ENCODE assay signal across 20 cellular contexts in genomic region chrX:16852617-16853179, GRCh38. TPM values are rescaled to one million over a fixed set of nuclear protein-coding genes. Genes with fewer than 3 reads are reported as not detected.
DNase-seq lines count a peak whose midpoint lies in the region; ATAC-seq and TF ChIP-seq lines count a peak whose summit lies in the region.
"Had no signal": no experiment of that assay in that cellular context is flagged by ENCODE, and none has a peak within 500 bp of the region (broad histone marks: within the 10 kb centered on the region; RNA-seq: fewer than 3 reads in every experiment).

No MANE protein-coding gene starts in this region.

- peak; percentile 10 for DNase-seq in activated CD4-positive, alpha-beta T cell treated with anti-CD3 and anti-CD28 coated beads for 48 hours
- DNase-seq in activated CD4-positive, alpha-beta T cell treated with anti-CD3 and anti-CD28 coated beads for 4 hours, result no peak
- DNase-seq in A673 (ENCODE audit: low spot score), result no peak
- no peak for DNase-seq in PC-3
- DNase-seq in myocyte (ENCODE audit: low read depth), result peak; percentile 26
- no peak for DNase-seq in uterus
- no peak for DNase-seq in hippocampal formation (lab: John Stamatoyannopoulos, UW)
- no peak for DNase-seq in SIG-M5 (lab: John Stamatoyannopoulos, UW)
- DNase-seq: activated CD4-positive, alpha-beta T cell treated with anti-CD3 and anti-CD28 coated beads, Interleukin-2, amount 10 ng/mL, durations not matched to agents 7 days and 5 days; activated T-cell treated with anti-CD3 and anti-CD28 coated beads, Interleukin-2, amount 50 U/mL, for 4 hours; heart right ventricle; immature natural killer cell; left ventricle myocardium superior; MM.1S; NCI-H1694; NCI-H774; SHP77 treated with DMSO at 0.1 percent for 48 hours; spleen; stimulated activated CD4-positive, alpha-beta T cell treated with anti-CD3 and anti-CD28 coated beads, Interleukin-4, amount 100 ng/mL, for 4 hours had no signal

- no peaks in the 10 kb centered on the region for H3K9me2 ChIP-seq in PC-3 (replicated peaks; ENCODE audit: low read length)

- intact Hi-C loops in A673 (cut with micrococcal nuclease; ENCODE audit: unreplicated experiment), result no loop called here
- intact Hi-C loops in PC-3 (cut with micrococcal nuclease), result no loop called here
- intact Hi-C loops in uterus (cut with DNase I; ENCODE audit: low total_unique reads), result no loop called here

- H4K20me1 ChIP-seq in PC-3 (ENCODE audit: low read length), result peaks cover 5% of the 10 kb centered on the region

- H3K36me3 ChIP-seq in A673 (ENCODE audit: insufficient read depth, low read length, poor library complexity, severe bottlenecking) (peaks cover 56% of the 10 kb centered on the region), PC-3 (ENCODE audit: low read depth, low read length) (peaks cover 73% of the 10 kb centered on the region), uterus (no peaks in the 10 kb centered on the region)

- H3K4me1 ChIP-seq in A673 (ENCODE audit: insufficient read depth, low read length, poor library complexity, severe bottlenecking), result no peaks in the 10 kb centered on the region
- 0 out of 2 replicates have a peak, but pooled peaks cover 2% of the 10 kb centered on the region for H3K4me1 ChIP-seq in PC-3 (ENCODE audit: insufficient read depth, low read length)
- H3K4me1 ChIP-seq in uterus, result no peaks in the 10 kb centered on the region
- H3K4me1 ChIP-seq: heart right ventricle, spleen had no signal

- H3K79me2 ChIP-seq in PC-3 (ENCODE audit: low read length), result peaks cover 52% of the 10 kb centered on the region

- H3K9me3 ChIP-seq in A673 (ENCODE audit: low read depth, low read length, poor library complexity, severe bottlenecking) (no peaks in the 10 kb centered on the region), PC-3 (ENCODE audit: low read length) (no peaks in the 10 kb centered on the region), uterus (no peaks in the 10 kb centered on the region)
- H3K9me3 ChIP-seq: heart right ventricle, spleen had no signal

- H3K27ac ChIP-seq in A673 (ENCODE audit: low read depth, low read length, poor library complexity, severe bottlenecking), result no peak overlapping the region
- H3K27ac ChIP-seq in PC-3 (ENCODE audit: low read length), result no peak overlapping the region
- H3K27ac ChIP-seq in uterus, result no peak overlapping the region
- H3K27ac ChIP-seq: heart right ventricle, HL-60, spleen had no signal

- TF ChIP-seq POLR2A in uterus (IDR thresholded peaks at IDR 0.05), result no peak

- no peak overlapping the region for H3K9ac ChIP-seq in PC-3 (ENCODE audit: low read length)

- POLR2A ChIA-PET in A673 (lab: Charles Lee; ENCODE audit: low non-redundant PET), result no interaction called here
- POLR2A ChIA-PET in PC-3 (lab: Charles Lee; ENCODE audit: unreplicated experiment), result no interaction called here

- TF ChIP-seq CTCF in A673 (conservative IDR thresholded peaks at IDR 0.05; ENCODE audit: low read depth, low read length) (no peak), PC-3 (conservative IDR thresholded peaks at IDR 0.05; ENCODE audit: low read depth, low read length) (no peak), uterus (IDR thresholded peaks at IDR 0.05) (no peak)

- BruUV-seq in A673 (replicated peaks; lab: Mats Ljungman, UMichigan) (TSS peak; percentile 19), PC-3 (replicated peaks; lab: Mats Ljungman, UMichigan) (TSS peak; percentile 28)

- CTCF ChIA-PET in A673 (lab: Charles Lee) (interaction anchor here (0.5 kb wide), 1 partner anchor 141 kb away, joined by 3 read pairs; no protein-coding TSS in a partner anchor), PC-3 (lab: Charles Lee) (no interaction called here)

- no peak overlapping the region for H2AFZ ChIP-seq in PC-3 (ENCODE audit: low read length)

- peaks cover 24% of the 10 kb centered on the region for H3K27me3 ChIP-seq in A673 (replicated peaks; ENCODE audit: insufficient read depth, low read depth, low read length, poor library complexity)
- H3K27me3 ChIP-seq in PC-3 (ENCODE audit: low read length), result no peaks in the 10 kb centered on the region
- H3K27me3 ChIP-seq in uterus, result no peaks in the 10 kb centered on the region
- H3K27me3 ChIP-seq: spleen had no signal

- no peak for ATAC-seq in PC-3
- ATAC-seq: heart right ventricle, left ventricle myocardium superior had no signal

- H3K4me3 ChIP-seq in A673 (ENCODE audit: low read depth, low read length, poor library complexity, severe bottlenecking) (no peak overlapping the region), PC-3 (ENCODE audit: low read length) (no peak overlapping the region), uterus (no peak overlapping the region)
- H3K4me3 ChIP-seq: heart right ventricle, spleen had no signal

- H3F3A ChIP-seq in PC-3 (ENCODE audit: low read length, unreplicated experiment), result no peaks in the 10 kb centered on the region

- no peak overlapping the region for H3K4me2 ChIP-seq in PC-3 (ENCODE audit: low read length)

RNA-seq across cellular contexts. Expression of gene RBBP7, which starts 17.5 kb away (rescaled TPM):
- total RNA-seq in A673 (2021) (125 and 145 TPM in 2 replicates), PC-3 (2014; rRNA removed) (153 and 155 TPM in 2 replicates), myocyte (87.1 and 96.9 TPM in 2 replicates), uterus (100 to 1,000 TPM in 3 of 4 donors, 10 to 100 TPM in 1; 60.0 to 154 (median 125) TPM)
- 56.7 TPM for polyA plus RNA-seq in myocyte (2012)

Comparison
In these comparisons a context has a peak if more than half of its experiments do, and no peak if none do; other contexts are left out.
1. DNase-seq: peak in activated CD4-positive, alpha-beta T cell treated with anti-CD3 and anti-CD28 coated beads for 48 hours (single experiment) and myocyte (single experiment); none in activated CD4-positive, alpha-beta T cell treated with anti-CD3 and anti-CD28 coated beads for 4 hours (0 of 2), A673 (single experiment), PC-3 (single experiment), uterus (0 of 2), hippocampal formation (0 of 2) and SIG-M5 (single experiment).